24 cellular contexts compared by ENCODE assay signal in the genomic region with DNA sequence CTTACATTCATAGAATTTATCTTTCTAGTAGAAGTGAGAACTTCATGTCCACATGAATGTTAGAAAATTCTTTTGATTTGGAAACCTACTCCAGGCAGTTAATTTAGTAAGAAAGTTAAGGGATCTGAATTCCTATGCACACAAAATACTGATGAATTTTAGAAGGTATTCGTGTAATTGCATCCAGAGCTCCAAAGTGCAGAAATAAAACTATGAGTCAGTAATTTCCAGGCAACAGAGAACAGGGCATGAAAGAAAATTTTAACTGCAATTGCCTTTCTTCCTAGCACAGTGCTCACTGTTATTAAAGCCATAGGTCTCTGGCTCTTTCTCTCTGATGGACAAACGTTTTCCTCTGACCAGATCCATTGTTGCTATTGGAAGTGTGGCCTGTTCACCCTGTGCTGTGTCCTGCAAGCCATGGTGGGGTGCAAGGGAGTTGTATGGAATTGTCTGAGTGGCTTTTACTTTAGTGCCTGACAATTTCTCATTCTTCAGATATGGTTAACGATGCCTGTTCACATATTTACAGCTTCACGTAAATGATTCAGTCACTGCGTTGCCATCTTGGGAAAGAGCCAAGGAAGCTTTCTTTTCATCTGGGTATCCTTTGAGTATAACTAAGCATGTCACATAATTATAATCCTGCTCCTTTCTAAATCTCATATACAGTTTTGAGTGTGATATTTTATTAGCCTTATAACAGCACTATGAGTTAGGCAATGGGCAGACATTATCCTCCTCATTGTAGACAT.
DNase-seq lines count a peak whose midpoint lies in the region; ATAC-seq and TF ChIP-seq lines count a peak whose summit lies in the region.
"Had no signal": no experiment of that assay in that cellular context is flagged by ENCODE, and none has a peak within 500 bp of the region (broad histone marks: within the 10 kb centered on the region; RNA-seq: fewer than 3 reads in every experiment).

No MANE protein-coding gene starts in this region.

- peak; percentile 35 for ATAC-seq in mucosa of descending colon
- ATAC-seq in GM21447 (IDR thresholded peaks at IDR 0.05; ENCODE audit: unreplicated experiment), result no peak
- ATAC-seq: A549; activated naive CD8-positive, alpha-beta T cell treated with anti-CD3 and anti-CD28 coated beads, Interleukin-2, amount 50 U/mL, for 24 hours; esophagus mucosa had no signal

- H3K9me3 ChIP-seq in mucosa of descending colon, result no peaks in the 10 kb centered on the region
- H3K9me3 ChIP-seq: A549, breast epithelium, colonic mucosa, SJCRH30 had no signal

- no peak overlapping the region for H3K4me3 ChIP-seq in astrocyte of the spinal cord (ENCODE audit: low read depth, low read length)
- H3K4me3 ChIP-seq in mucosa of descending colon, result no peak overlapping the region
- H3K4me3 ChIP-seq: A549, breast epithelium, colonic mucosa, SJCRH30 had no signal

- H3K36me3 ChIP-seq in mucosa of descending colon (ENCODE audit: low read depth), result no peaks in the 10 kb centered on the region
- H3K36me3 ChIP-seq: breast epithelium, colonic mucosa, SJCRH30 had no signal

- intact Hi-C loops in mucosa of descending colon (cut with DNase I, micrococcal nuclease), result no loop called here

- in situ Hi-C loops in ACHN (cut with HindIII; ENCODE audit: low pct_ligation_motif_present, low pct_unique_long_range_greater_than_20kb, low sequenced_read_pairs), result no loop called here
- in situ Hi-C loops in astrocyte of the spinal cord (cut with HindIII; ENCODE audit: low sequenced_read_pairs), result no loop called here

- TF ChIP-seq CTCF in astrocyte of the spinal cord (IDR thresholded peaks at IDR 0.05; ENCODE audit: low read depth, low read length) (no peak), mucosa of descending colon (IDR thresholded peaks at IDR 0.05) (no peak)

- DNase-seq in ACHN (peak; percentile 55), GM04504 (ENCODE audit: low read depth) (peak; percentile 51), astrocyte of the spinal cord (ENCODE audit: low read depth, low spot score) (peak; percentile 43), mucosa of descending colon (no peak), NCI-H510A (lab: John Stamatoyannopoulos, UW) (no peak), NCI-H1694 (lab: John Stamatoyannopoulos, UW) (no peak), Ammon's horn (ENCODE audit: low spot score) (no peak)
- DNase-seq: activated CD4-positive, alpha-beta T cell treated with anti-CD3 and anti-CD28 coated beads for 1 hour; activated gamma-delta T cell; activated naive CD8-positive, alpha-beta T cell treated with anti-CD3 and anti-CD28 coated beads, Interleukin-2, amount 50 U/mL, for 24 hours; activated T-cell treated with anti-CD3 and anti-CD28 coated beads, Interleukin-2, amount 50 U/mL, for 1 hour; colonic mucosa; kidney; MM.1S; NCI-H1436; NCI-H2171; NCI-H524; posterior cingulate gyrus; SJCRH30; T-helper 1 cell had no signal

- no peaks in the 10 kb centered on the region for H3K4me1 ChIP-seq in mucosa of descending colon (ENCODE audit: low read depth)
- H3K4me1 ChIP-seq: A549, breast epithelium, colonic mucosa, SJCRH30 had no signal

Comparison
In these comparisons a context has a peak if more than half of its experiments do, and no peak if none do; other contexts are left out.
1. DNase-seq: peak in ACHN (single experiment), GM04504 (single experiment) and astrocyte of the spinal cord (single experiment); none in mucosa of descending colon (0 of 3), NCI-H510A (single experiment), NCI-H1694 (single experiment) and Ammon's horn (single experiment).